Comparison of ENCODE assay signal across 30 cellular contexts in the genomic region with DNA sequence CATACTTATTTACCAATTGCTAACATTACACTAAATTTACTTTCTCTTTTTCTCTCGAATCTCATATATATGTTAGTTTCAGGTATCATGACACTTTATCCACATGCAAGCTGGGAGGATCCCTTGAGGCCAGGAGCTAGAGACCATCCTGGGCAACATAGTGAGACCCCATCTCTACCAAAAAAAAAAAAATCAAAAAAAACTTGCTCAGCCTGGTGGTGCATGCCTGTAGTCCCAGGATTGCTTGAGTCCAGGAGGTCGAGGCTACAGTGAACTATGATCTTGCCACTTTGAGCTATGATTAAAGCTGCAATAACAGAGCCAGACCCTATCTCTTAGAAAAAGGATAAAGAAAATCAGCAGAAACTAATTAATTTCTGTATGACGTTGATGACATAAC. TPM values are rescaled to one million over a fixed set of nuclear protein-coding genes. Genes with fewer than 3 reads are reported as not detected.
DNase-seq lines count a peak whose midpoint lies in the region; ATAC-seq and TF ChIP-seq lines count a peak whose summit lies in the region.
"Had no signal": no experiment of that assay in that cellular context is flagged by ENCODE, and none has a peak within 500 bp of the region (broad histone marks: within the 10 kb centered on the region; RNA-seq: fewer than 3 reads in every experiment).

No MANE protein-coding gene starts in this region.

- H3K9me2 ChIP-seq in HCT116 (ENCODE audit: insufficient read depth) = no peaks in the 10 kb centered on the region

- no peak for ATAC-seq in HCT116
- ATAC-seq in stimulated activated memory B cell treated with anti-CD40 and anti-IgM and Interleukin-4, amounts not matched to agents 10 μg/mL and 1 μg/mL and 100 μg/mL, for 72 hours = no peak
- no peak for ATAC-seq in GM19395 (IDR thresholded peaks at IDR 0.05; ENCODE audit: unreplicated experiment)
- no peak for ATAC-seq in GM19324 (IDR thresholded peaks at IDR 0.05; ENCODE audit: low FRiP score, unreplicated experiment)
- ATAC-seq: GM12878, K562, Right ventricle myocardium inferior, SK-N-SH treated with all-trans-retinoic acid at 6 μM for 48 hours had no signal

- peaks cover 0 to 15% (median 8%) of the 10 kb centered on the region in 11 experiments; a peak in 16 of 22 replicates for H3K27me3 ChIP-seq in BLaER1 treated with 17β-estradiol and CSF1 and Interleukin-3, amounts not matched to agents 10 nM and 100 nM
- H3K27me3 ChIP-seq in HCT116 (ENCODE audit: insufficient read depth, low read length) (no peaks in the 10 kb centered on the region), colonic mucosa (no peaks in the 10 kb centered on the region)
- H3K27me3 ChIP-seq: SJCRH30 had no signal

- H3K27ac Mint-ChIP-seq in stimulated activated memory B cell treated with anti-CD40 and anti-IgM and Interleukin-4, amounts not matched to agents 10 μg/mL and 1 μg/mL and 100 μg/mL, for 72 hours = peak overlapping the region; percentile 2
- no peak overlapping the region for H3K27ac Mint-ChIP-seq in endothelial cell (ENCODE audit: unreplicated experiment)

- TF ChIP-seq CTCF in HCT116 (IDR thresholded peaks at IDR 0.05 in 2 of 3, conservative IDR thresholded peaks at IDR 0.05 in 1 of 3; ENCODE audit: borderline replicate concordance in 1 of 3, insufficient read depth in 1 of 3, low read depth in 2 of 3, low read length in 2 of 3) (no peak), colonic mucosa (IDR thresholded peaks at IDR 0.05) (no peak), endothelial cell (IDR thresholded peaks at IDR 0.05; ENCODE audit: unreplicated experiment) (no peak)

- H3K4me1 Mint-ChIP-seq in stimulated activated memory B cell treated with anti-CD40 and anti-IgM and Interleukin-4, amounts not matched to agents 10 μg/mL and 1 μg/mL and 100 μg/mL, for 72 hours = peaks cover 35% of the 10 kb centered on the region
- peaks cover 3% of the 10 kb centered on the region for H3K4me1 Mint-ChIP-seq in endothelial cell (ENCODE audit: unreplicated experiment)

- H3K9me3 Mint-ChIP-seq in stimulated activated memory B cell treated with anti-CD40 and anti-IgM and Interleukin-4, amounts not matched to agents 10 μg/mL and 1 μg/mL and 100 μg/mL, for 72 hours = no peaks in the 10 kb centered on the region
- no peaks in the 10 kb centered on the region for H3K9me3 Mint-ChIP-seq in endothelial cell (ENCODE audit: unreplicated experiment)

- H3K79me2 ChIP-seq in HCT116 (ENCODE audit: insufficient read depth, low read length) = no peaks in the 10 kb centered on the region

- no peak overlapping the region for H3K4me3 ChIP-seq in BLaER1 treated with 17β-estradiol and CSF1 and Interleukin-3, amounts not matched to agents 10 nM and 100 nM
- H3K4me3 ChIP-seq in HCT116 (replicated peaks in 1 of 2; ENCODE audit: low read depth in 1 of 2, low read length in 2 of 2) (no peak overlapping the region), colonic mucosa (no peak overlapping the region)
- H3K4me3 ChIP-seq: GM12878, K562, SJCRH30 had no signal

- H3K9me3 ChIP-seq in BLaER1 treated with 17β-estradiol and CSF1 and Interleukin-3, amounts not matched to agents 10 nM and 100 nM (replicated peaks in 1 of 11) = no peaks in the 10 kb centered on the region
- H3K9me3 ChIP-seq in HCT116 (ENCODE audit: control insufficient read depth in 1 of 2, insufficient read depth in 1 of 2, low read depth in 1 of 2, low read length in 2 of 2) (no peaks in the 10 kb centered on the region), colonic mucosa (no peaks in the 10 kb centered on the region)
- H3K9me3 ChIP-seq: SJCRH30 had no signal

- peaks cover 18 to 67% (median 46%) of the 10 kb centered on the region in 10 experiments for H3K4me1 ChIP-seq in BLaER1 treated with 17β-estradiol and CSF1 and Interleukin-3, amounts not matched to agents 10 nM and 100 nM
- H3K4me1 ChIP-seq in HCT116 (ENCODE audit: control insufficient read depth in 1 of 2, insufficient read depth in 2 of 2, low read length in 2 of 2) = peaks cover 16 to 32% of the 10 kb centered on the region in 2 experiments
- H3K4me1 ChIP-seq in colonic mucosa = peaks cover 5% of the 10 kb centered on the region
- H3K4me1 ChIP-seq: SJCRH30 had no signal

- no peak overlapping the region for H3K4me3 Mint-ChIP-seq in stimulated activated memory B cell treated with anti-CD40 and anti-IgM and Interleukin-4, amounts not matched to agents 10 μg/mL and 1 μg/mL and 100 μg/mL, for 72 hours
- no peak overlapping the region for H3K4me3 Mint-ChIP-seq in endothelial cell (ENCODE audit: unreplicated experiment)
- H3K4me3 Mint-ChIP-seq: CD4-positive, alpha-beta memory T cell had no signal

- CTCF ChIA-PET in HCT116 (lab: Charles Lee) = no interaction called here

- RAD21 ChIA-PET in HCT116 (lab: Charles Lee; ENCODE audit: low non-redundant PET in 1 of 2, low total read pairs in 2 of 2, uncharacterized antibody in 2 of 2, unreplicated experiment in 2 of 2) = no interaction called here

- H3K36me3 ChIP-seq in BLaER1 treated with 17β-estradiol and CSF1 and Interleukin-3, amounts not matched to agents 10 nM and 100 nM = no peaks in the 10 kb centered on the region
- H3K36me3 ChIP-seq in HCT116 (ENCODE audit: control insufficient read depth in 1 of 2, insufficient read depth in 2 of 2, low read length in 2 of 2) (no peaks in the 10 kb centered on the region), colonic mucosa (no peaks in the 10 kb centered on the region)
- H3K36me3 ChIP-seq: SJCRH30 had no signal

- peaks cover 14% of the 10 kb centered on the region for H3K27me3 Mint-ChIP-seq in stimulated activated memory B cell treated with anti-CD40 and anti-IgM and Interleukin-4, amounts not matched to agents 10 μg/mL and 1 μg/mL and 100 μg/mL, for 72 hours
- H3K27me3 Mint-ChIP-seq in endothelial cell (ENCODE audit: unreplicated experiment) = peaks cover 17% of the 10 kb centered on the region

- DNase-seq in HCT116 (ENCODE audit: low read depth, low spot score) (no peak), colonic mucosa (no peak), endothelial cell (ENCODE audit: low spot score) (no peak)
- DNase-seq: CD4-positive, alpha-beta memory T cell; DMS 273 treated with DMSO at 0.1 percent for 48 hours; DMS79; EL; GDM1; Kasumi-1; MV-4-11; NCI-H1105; NCI-H1436 treated with DMSO at 0.1 percent for 48 hours; NCI-H187 treated with DMSO at 0.1 percent for 48 hours; NCI-H2171 treated with DMSO at 0.1 percent for 48 hours; NCI-H345; NCI-H510A treated with DMSO at 0.1 percent for 48 hours; NCI-H748 treated with DMSO at 0.1 percent for 48 hours; SJCRH30 had no signal

- no TSS peak for BruUV-seq in HCT116 (replicated peaks; lab: Mats Ljungman, UMichigan)

- POLR2A ChIA-PET in HCT116 (lab: Charles Lee) = no interaction called here

- TF ChIP-seq RAD21 in HCT116 (IDR thresholded peaks at IDR 0.05; ENCODE audit: low read depth) = no peak

- intact Hi-C loops in HCT116 (cut with micrococcal nuclease) (no loop called here), colonic mucosa (cut with DNase I) (no loop called here)

- peak overlapping the region in 2 of 11 experiments; percentile 72 to 74; a peak in 1 of 22 replicates for H3K9ac ChIP-seq in BLaER1 treated with 17β-estradiol and CSF1 and Interleukin-3, amounts not matched to agents 10 nM and 100 nM
- H3K9ac ChIP-seq in HCT116 (ENCODE audit: low read length) (no peak overlapping the region), colonic mucosa (ENCODE audit: low read depth in 2 of 2, low read length in 2 of 2) (no peak overlapping the region)

- H3K4me2 ChIP-seq in BLaER1 treated with 17β-estradiol and CSF1 and Interleukin-3, amounts not matched to agents 10 nM and 100 nM = peak overlapping the region in 6 of 11 experiments; percentile 63 to 84 (median 77); a peak in 9 of 22 replicates
- H3K4me2 ChIP-seq in HCT116 (ENCODE audit: low read length) = 0 out of 2 replicates have a peak overlapping the region, but pooled peaks have one; percentile 47

- no peaks in the 10 kb centered on the region for H4K20me1 ChIP-seq in BLaER1 treated with 17β-estradiol and CSF1 and Interleukin-3, amounts not matched to agents 10 nM and 100 nM
- no peaks in the 10 kb centered on the region for H4K20me1 ChIP-seq in HCT116 (ENCODE audit: insufficient read depth)

- peak overlapping the region in 6 of 11 experiments; percentile 78 to 86 (median 85); a peak in 10 of 22 replicates for H3K27ac ChIP-seq in BLaER1 treated with 17β-estradiol and CSF1 and Interleukin-3, amounts not matched to agents 10 nM and 100 nM
- H3K27ac ChIP-seq in HCT116 (ENCODE audit: low read depth, low read length) (no peak overlapping the region), colonic mucosa (peak overlapping the region; percentile 39)
- H3K27ac ChIP-seq: SJCRH30 had no signal

- H3K36me3 Mint-ChIP-seq in stimulated activated memory B cell treated with anti-CD40 and anti-IgM and Interleukin-4, amounts not matched to agents 10 μg/mL and 1 μg/mL and 100 μg/mL, for 72 hours = no peaks in the 10 kb centered on the region
- no peaks in the 10 kb centered on the region for H3K36me3 Mint-ChIP-seq in endothelial cell (ENCODE audit: low read depth, unreplicated experiment)
- H3K36me3 Mint-ChIP-seq: CD4-positive, alpha-beta memory T cell had no signal

- no peak for TF ChIP-seq POLR2A in HCT116 (IDR thresholded peaks at IDR 0.05; ENCODE audit: borderline replicate concordance, extremely low read depth, insufficient read depth, insufficient read length)

- no peak overlapping the region for H2AFZ ChIP-seq in HCT116 (ENCODE audit: low read depth, low read length, poor library complexity, severe bottlenecking)

TF ChIP-seq in HCT116, 20 proteins besides CTCF, POLR2A, EP300 and RAD21 (continues in another document):
- no peak for TF ChIP-seq ZNF274 (IDR thresholded peaks at IDR 0.05; ENCODE audit: low read depth, low read length)
- TF ChIP-seq JUND (IDR thresholded peaks at IDR 0.05) = no peak
- no peak for TF ChIP-seq YY1 (IDR thresholded peaks at IDR 0.05; ENCODE audit: extremely low read depth, insufficient replicate concordance, low read depth, low read length)
- no peak for TF ChIP-seq CEBPB (IDR thresholded peaks at IDR 0.05; ENCODE audit: low read depth)

RNA-seq across cellular contexts. Expression of a gene that starts 3.8 kb away (rescaled TPM):
- not detected for total RNA-seq in HCT116 (2021; ENCODE audit: unreplicated experiment)
- polyA plus RNA-seq in HCT116 (2012) = 0.12 and 0.16 TPM in 2 replicates
- total RNA-seq in colonic mucosa = 1 to 10 TPM in 1 of 2 donors, under 1 TPM in 1; 0.32 to 3.6 TPM
- not detected for total RNA-seq in endothelial cell (ENCODE audit: unreplicated experiment)
- total RNA-seq: A172; CD4-positive, alpha-beta memory T cell; GM12878; K562; MCF 10A; RPMI7951; SJCRH30 had no signal
- polyA plus RNA-seq: BJ; CD4-positive, alpha-beta memory T cell; GM12878; K562 had no signal

RNA-seq across cellular contexts. Expression of a gene that starts 28.7 kb away (rescaled TPM):
- 43.2 TPM for total RNA-seq in HCT116 (2021; ENCODE audit: unreplicated experiment)
- 21.3 and 22.5 TPM in 2 replicates for polyA plus RNA-seq in HCT116 (2012)
- total RNA-seq in colonic mucosa = 10 to 100 TPM; 36.1 to 75.3 TPM
- 26.6 TPM for total RNA-seq in endothelial cell (ENCODE audit: unreplicated experiment)

RNA-seq across cellular contexts. Expression of a gene that starts 40.3 kb away (rescaled TPM):
- total RNA-seq in HCT116 (2021; ENCODE audit: unreplicated experiment) (60.9 TPM), colonic mucosa (10 to 100 TPM; 38.5 to 44.8 TPM), endothelial cell (ENCODE audit: unreplicated experiment) (18.7 TPM)
- polyA plus RNA-seq in HCT116 (2012) = 38.5 and 42.6 TPM in 2 replicates
